Comparison of ENCODE assay signal across 8 cellular contexts in the genomic region with DNA sequence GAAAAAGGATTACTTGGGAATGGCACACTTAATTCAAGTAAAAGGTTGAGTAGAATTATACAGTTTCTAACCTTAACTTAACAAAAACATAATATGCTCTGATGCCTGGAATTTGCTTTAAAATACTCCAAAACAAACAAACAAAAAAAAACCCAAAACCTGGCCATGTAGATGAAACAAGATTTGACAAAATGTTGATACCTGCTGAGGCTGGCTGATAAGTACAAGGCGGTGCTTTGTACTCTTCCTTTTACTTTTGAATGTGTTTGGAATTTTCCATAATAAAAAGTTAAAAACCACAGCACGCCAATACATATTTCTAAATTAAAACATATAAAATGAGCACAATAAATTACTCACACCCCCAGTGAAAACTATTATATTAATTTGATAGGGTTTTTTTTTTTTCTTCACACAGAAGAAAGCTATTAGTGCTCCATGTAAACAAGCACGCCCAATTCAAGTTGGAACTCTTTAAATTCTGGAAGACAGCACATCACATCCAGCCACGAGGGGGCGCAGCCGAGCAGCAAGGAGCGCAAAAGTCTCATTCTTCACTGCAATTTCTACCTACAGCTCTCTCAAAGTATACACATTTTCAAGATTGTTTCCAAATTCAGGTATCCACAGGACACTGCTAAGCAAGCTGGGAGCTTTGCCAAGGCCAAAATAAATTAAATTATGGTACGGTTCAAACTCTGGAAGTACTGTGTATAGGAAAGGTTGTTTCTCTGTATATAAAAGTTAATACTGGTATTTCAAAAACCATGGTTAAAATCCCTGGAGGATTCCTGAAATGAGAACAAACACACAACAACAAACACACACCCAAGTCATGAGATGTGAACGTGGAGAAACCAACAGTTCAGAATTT. TPM values are rescaled to one million over a fixed set of nuclear protein-coding genes. Genes with fewer than 3 reads are reported as not detected.
DNase-seq lines count a peak whose midpoint lies in the region; ATAC-seq and TF ChIP-seq lines count a peak whose summit lies in the region.

No MANE protein-coding gene starts in this region.

- no peak overlapping the region for H2BK12ac ChIP-seq in neuronal stem cell (ENCODE audit: low read length)

- H3K79me2 ChIP-seq in PC-9 (ENCODE audit: low read depth) (peaks cover 99% of the 10 kb centered on the region), fibroblast of lung (ENCODE audit: control insufficient read depth, insufficient read depth, low read length) (peaks cover 92% of the 10 kb centered on the region)

- no peak overlapping the region for H3K4ac ChIP-seq in neuronal stem cell (ENCODE audit: low read length)

- H3K9me3 Mint-ChIP-seq in CD4-positive, alpha-beta T cell = no peaks in the 10 kb centered on the region

- peak overlapping the region; percentile 83 for H3K4me3 Mint-ChIP-seq in CD4-positive, alpha-beta T cell

- no peak overlapping the region for H3K23ac ChIP-seq in neuronal stem cell (ENCODE audit: low read depth, low read length, poor library complexity)

- no peak overlapping the region for H3K4me3 ChIP-seq in Jurkat, Clone E6-1 (ENCODE audit: low read length)
- H3K4me3 ChIP-seq in PC-9 = peak overlapping the region; percentile 60; the same call in 1 of the 2 replicates
- H3K4me3 ChIP-seq in fibroblast of lung (replicated peaks in 1 of 4; ENCODE audit: control extremely low read depth in 1 of 4, insufficient read depth in 1 of 4, low read depth in 3 of 4, low read length in 4 of 4) = peak overlapping the region in 1 of 4 experiments; percentile 1
- H3K4me3 ChIP-seq in neuronal stem cell (ENCODE audit: low read length in 2 of 2) = no peak overlapping the region

- no peak overlapping the region for H3K18ac ChIP-seq in neuronal stem cell (ENCODE audit: low read length)

- H2AFZ ChIP-seq in PC-9 = no peak overlapping the region
- H2AFZ ChIP-seq in fibroblast of lung (ENCODE audit: low read length) = no peak overlapping the region
- H2AFZ ChIP-seq in neuronal stem cell (ENCODE audit: low read length) = no peak overlapping the region

- peaks cover 94% of the 10 kb centered on the region for H3K4me1 Mint-ChIP-seq in CD4-positive, alpha-beta T cell (ENCODE audit: low read depth)

- H3K36me3 ChIP-seq in PC-9 (ENCODE audit: low read depth) (no peaks in the 10 kb centered on the region), fibroblast of lung (ENCODE audit: control insufficient read depth, insufficient read depth, low read length) (peaks cover 2% of the 10 kb centered on the region), neuronal stem cell (replicated peaks in 1 of 2; ENCODE audit: control insufficient read depth in 2 of 2, insufficient read depth in 2 of 2, low read length in 2 of 2) (peaks cover 2 to 4% of the 10 kb centered on the region in 2 donors)

- H3F3A ChIP-seq in PC-9 (ENCODE audit: insufficient read depth, low read depth) = peaks cover 52% of the 10 kb centered on the region

- peaks cover 3% of the 10 kb centered on the region for H3K36me3 Mint-ChIP-seq in CD4-positive, alpha-beta T cell (ENCODE audit: low read depth)

- peak; percentile 72 to 91 (median 86) for DNase-seq in CD4-positive, alpha-beta T cell
- peak; percentile 73 for DNase-seq in Jurkat, Clone E6-1 (ENCODE audit: low read depth, low spot score)
- DNase-seq in PC-9 (peak; percentile 66 to 88), fibroblast of lung (ENCODE audit: low read depth in 2 of 2) (peak; percentile 52 to 77), neuronal stem cell (ENCODE audit: low spot score) (peak; percentile 81), substantia nigra (lab: John Stamatoyannopoulos, UW) (peak in 47 of 49 donors; percentile 14 to 97 (median 73))
- peak; percentile 91 to 94 for DNase-seq in activated T-cell treated with anti-CD3 and anti-CD28 coated beads, Interleukin-2, amount 50 U/mL, for 48 hours

- H3K27me3 ChIP-seq in CD4-positive, alpha-beta T cell (ENCODE audit: control insufficient read depth, insufficient read depth, low read length) = no peaks in the 10 kb centered on the region
- H3K27me3 ChIP-seq in PC-9 (ENCODE audit: insufficient read depth, low read depth) (no peaks in the 10 kb centered on the region), fibroblast of lung (ENCODE audit: control insufficient read depth, insufficient read depth, low read length) (no peaks in the 10 kb centered on the region), neuronal stem cell (ENCODE audit: control insufficient read depth in 3 of 3, insufficient read depth in 3 of 3, low read depth in 1 of 3, low read length in 3 of 3) (no peaks in the 10 kb centered on the region)

- intact Hi-C loops in CD4-positive, alpha-beta T cell (cut with DNase I, micrococcal nuclease) = loop anchor here (1.0 to 5.0 kb wide), 9 partner anchors 9 to 219 kb away; partner anchors contain the start of gene AFTPH (in 2 of the 2)
- intact Hi-C loops in PC-9 (cut with micrococcal nuclease; ENCODE audit: unreplicated experiment) = loop anchor here (1.0 to 5.0 kb wide), 5 partner anchors 59 to 931 kb away; no protein-coding TSS in a partner anchor

- H3K9me3 ChIP-seq in CD4-positive, alpha-beta T cell (ENCODE audit: control insufficient read depth, low read length) = no peaks in the 10 kb centered on the region
- H3K9me3 ChIP-seq in PC-9 (ENCODE audit: insufficient read depth, low read depth) = no peaks in the 10 kb centered on the region
- H3K9me3 ChIP-seq in fibroblast of lung (ENCODE audit: control insufficient read depth, insufficient read depth, low read depth, low read length) = no peaks in the 10 kb centered on the region
- H3K9me3 ChIP-seq in neuronal stem cell (replicated peaks in 1 of 2; ENCODE audit: control insufficient read depth in 2 of 2, insufficient read depth in 1 of 2, low read depth in 1 of 2, low read length in 2 of 2) = no peaks in the 10 kb centered on the region

- H3K14ac ChIP-seq in neuronal stem cell (ENCODE audit: low read length) = no peak overlapping the region

- no peaks in the 10 kb centered on the region for H3K27me3 Mint-ChIP-seq in CD4-positive, alpha-beta T cell

- H3K4me2 ChIP-seq in PC-9 = peak overlapping the region; percentile 90
- H3K4me2 ChIP-seq in fibroblast of lung (ENCODE audit: extremely low read depth, insufficient read depth, low read length) = peak overlapping the region; percentile 94
- no peak overlapping the region for H3K4me2 ChIP-seq in neuronal stem cell (ENCODE audit: insufficient read depth, low read length, poor library complexity, severe bottlenecking)

- no peak overlapping the region for H2AK5ac ChIP-seq in neuronal stem cell (ENCODE audit: low read depth, low read length)

- no peak overlapping the region for H4K8ac ChIP-seq in neuronal stem cell (ENCODE audit: low read depth, low read length)

- H4K91ac ChIP-seq in neuronal stem cell (ENCODE audit: low read depth, low read length, poor library complexity) = no peak overlapping the region

- H3K9me2 ChIP-seq in PC-9 (ENCODE audit: insufficient read depth) = no peaks in the 10 kb centered on the region

- TF ChIP-seq CTCF in CD4-positive, alpha-beta T cell (IDR thresholded peaks at IDR 0.05) = peak; percentile 99
- peak; percentile 99 for TF ChIP-seq CTCF in PC-9 (conservative IDR thresholded peaks at IDR 0.05)
- peak; percentile 93 to 96 for TF ChIP-seq CTCF in fibroblast of lung (conservative IDR thresholded peaks at IDR 0.05 in 1 of 2, IDR thresholded peaks at IDR 0.05 in 1 of 2; ENCODE audit: low read depth in 1 of 2, low read length in 2 of 2)

- CTCF ChIA-PET in CD4-positive, alpha-beta T cell (lab: Charles Lee) = interaction anchor here (0.6 to 3.4 kb wide), 43 partner anchors 9 to 484 kb away, joined by 3 to 49 read pairs (median 5); partner anchors contain the start of genes AFTPH, RAB1A and SERTAD2
- CTCF ChIA-PET in PC-9 (lab: Charles Lee) = interaction anchor here (0.5 to 2.3 kb wide), 20 partner anchors 9 to 805 kb away, joined by 3 to 17 read pairs (median 5); partner anchors contain the start of gene UGP2

- no peak overlapping the region for H3K27ac ChIP-seq in CD4-positive, alpha-beta T cell (ENCODE audit: low read depth, low read length)
- H3K27ac ChIP-seq in PC-9 = peak overlapping the region; percentile 97
- no peak overlapping the region for H3K27ac ChIP-seq in fibroblast of lung (ENCODE audit: insufficient read depth, low read length)
- no peak overlapping the region for H3K27ac ChIP-seq in neuronal stem cell (replicated peaks; ENCODE audit: low read length)
- H3K27ac ChIP-seq in substantia nigra (ENCODE audit: low read depth, low read length, poor library complexity, severe bottlenecking) = no peak overlapping the region

- POLR2A ChIA-PET in CD4-positive, alpha-beta T cell (lab: Charles Lee) = interaction anchor here (1.0 to 4.7 kb wide), 13 partner anchors 8 to 186 kb away, joined by 3 to 55 read pairs (median 4); partner anchors contain the start of gene SERTAD2
- POLR2A ChIA-PET in PC-9 (lab: Charles Lee; ENCODE audit: unreplicated experiment) = interaction anchor here (0.6 to 2.1 kb wide), 5 partner anchors 104 to 361 kb away, joined by 3 to 16 read pairs (median 5); no protein-coding TSS in a partner anchor

- no CpG with 5 or more reads among the region's 9 CpGs for WGBS in neuronal stem cell (ENCODE audit: extremely low coverage in 2 of 2, insufficient read length in 2 of 2, insufficient replicate concordance in 1 of 2), 2 donors

- H4K20me1 ChIP-seq in PC-9 (ENCODE audit: insufficient read depth) (0 out of 2 replicates have a peak, but pooled peaks cover 4% of the 10 kb centered on the region), fibroblast of lung (ENCODE audit: control insufficient read depth, extremely low read depth, insufficient read depth, low read length) (no peaks in the 10 kb centered on the region)

- H3K27ac Mint-ChIP-seq in CD4-positive, alpha-beta T cell = peak overlapping the region; percentile 78

- H3K79me1 ChIP-seq in neuronal stem cell (ENCODE audit: low read depth, low read length) = peaks cover 4% of the 10 kb centered on the region

- H3K4me1 ChIP-seq in PC-9 (replicated peaks; ENCODE audit: insufficient read depth) = peaks cover 86% of the 10 kb centered on the region
- peaks cover 14% of the 10 kb centered on the region for H3K4me1 ChIP-seq in fibroblast of lung (ENCODE audit: control insufficient read depth, extremely low read depth, insufficient read depth, low read length)
- peaks cover 30 to 51% of the 10 kb centered on the region in 2 donors for H3K4me1 ChIP-seq in neuronal stem cell (ENCODE audit: control insufficient read depth in 2 of 2, insufficient read depth in 1 of 2, low read depth in 1 of 2, low read length in 2 of 2)

- peak; percentile 39 for ATAC-seq in CD4-positive, alpha-beta T cell (ENCODE audit: poor library complexity)
- no peak for ATAC-seq in GM21737 (IDR thresholded peaks at IDR 0.05; ENCODE audit: unreplicated experiment)

- no peak overlapping the region for H3K9ac ChIP-seq in fibroblast of lung (ENCODE audit: insufficient read depth, low read length)
- H3K9ac ChIP-seq in neuronal stem cell (ENCODE audit: low read depth, low read length, poor library complexity) = no peak overlapping the region

- no TSS peak for BruUV-seq in PC-9 (replicated peaks; lab: Mats Ljungman, UMichigan)

- no peak overlapping the region for H2BK120ac ChIP-seq in neuronal stem cell (ENCODE audit: low read depth, low read length)

- no peak overlapping the region for H2BK5ac ChIP-seq in neuronal stem cell (ENCODE audit: low read length)

- no peak overlapping the region for H2BK15ac ChIP-seq in neuronal stem cell (ENCODE audit: low read length)

RNA-seq across cellular contexts. Expression of gene SERTAD2, which starts 7.5 kb away (rescaled TPM):
- 10 to 100 TPM; 50.5 to 54.1 TPM for total RNA-seq in CD4-positive, alpha-beta T cell
- 15.4 TPM for polyA plus RNA-seq in Jurkat, Clone E6-1 (2012; ENCODE audit: insufficient read depth, insufficient read length)
- total RNA-seq in PC-9 (2021) (27.3 and 31.4 TPM in 2 replicates), fibroblast of lung (8.0 and 15.2 TPM in 2 replicates)
- polyA plus RNA-seq in fibroblast of lung = 16.5 and 20.7 TPM in 2 replicates
- polyA plus RNA-seq in fibroblast of lung (2012) = 17.3 and 17.4 TPM in 2 replicates
- 12.3 and 14.1 TPM in 2 replicates for polyA minus RNA-seq in fibroblast of lung (ENCODE audit: low replicate concordance)
- polyA plus RNA-seq in neuronal stem cell (2013, experiment 1 of 2) = 20.0 TPM
- polyA plus RNA-seq in neuronal stem cell (2013, experiment 2 of 2) = 19.5 TPM
